In the genomic region with DNA sequence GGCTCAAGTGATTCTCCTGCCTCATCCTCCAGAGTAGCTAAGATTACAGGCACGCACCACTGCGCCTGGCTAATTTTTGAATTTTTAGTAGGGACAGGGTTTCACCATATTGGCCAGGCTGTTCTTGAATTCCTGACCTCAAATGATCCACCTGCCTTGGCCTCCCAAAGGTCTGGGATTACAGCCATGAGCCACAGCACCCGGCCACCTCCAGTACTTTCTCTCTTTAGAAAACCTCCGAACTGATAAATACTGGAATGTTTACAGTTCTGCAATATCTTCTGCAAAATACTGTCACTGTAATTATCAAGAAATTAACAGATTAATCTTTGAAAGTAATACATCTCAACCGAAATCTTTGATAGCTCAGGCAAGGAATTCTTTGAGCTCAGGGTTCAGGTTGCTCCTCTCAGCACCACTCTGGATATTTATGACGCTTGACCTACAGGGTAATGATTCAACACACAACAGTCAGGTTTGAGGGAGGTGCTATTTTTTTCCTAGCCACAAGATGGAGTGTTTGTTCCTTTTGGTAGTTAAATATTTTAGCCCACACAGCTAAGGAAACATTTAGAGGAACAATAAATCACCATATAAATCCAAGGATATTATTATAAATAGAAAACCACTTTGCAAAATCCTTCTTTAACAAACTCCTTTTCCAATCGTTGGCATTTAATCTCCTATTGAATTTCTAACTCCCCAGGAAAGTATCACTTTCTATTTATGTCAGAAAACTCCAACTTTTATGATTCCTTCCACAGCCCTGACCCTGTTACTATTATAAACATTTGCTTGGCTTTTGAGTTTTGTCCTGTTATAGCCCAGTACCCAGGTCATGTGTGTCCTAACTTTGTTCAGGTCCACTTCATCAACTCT, we compare ENCODE assay signal across 1 cellular context.
TF ChIP-seq lines count a peak whose summit lies in the region.

No MANE protein-coding gene starts in this region.

TF ChIP-seq in IMR-90, 13 proteins besides CTCF, POLR2A, EP300 and RAD21:
- TF ChIP-seq ELK1 (IDR thresholded peaks at IDR 0.05; ENCODE audit: borderline replicate concordance, low read depth, low read length) (no peak), SMC3 (IDR thresholded peaks at IDR 0.05; ENCODE audit: low read depth, low read length) (peak; percentile 75)
TF ChIP-seq in IMR-90: peak in this region for 1.
